1 cellular context compared by ENCODE assay signal in the genomic region with DNA sequence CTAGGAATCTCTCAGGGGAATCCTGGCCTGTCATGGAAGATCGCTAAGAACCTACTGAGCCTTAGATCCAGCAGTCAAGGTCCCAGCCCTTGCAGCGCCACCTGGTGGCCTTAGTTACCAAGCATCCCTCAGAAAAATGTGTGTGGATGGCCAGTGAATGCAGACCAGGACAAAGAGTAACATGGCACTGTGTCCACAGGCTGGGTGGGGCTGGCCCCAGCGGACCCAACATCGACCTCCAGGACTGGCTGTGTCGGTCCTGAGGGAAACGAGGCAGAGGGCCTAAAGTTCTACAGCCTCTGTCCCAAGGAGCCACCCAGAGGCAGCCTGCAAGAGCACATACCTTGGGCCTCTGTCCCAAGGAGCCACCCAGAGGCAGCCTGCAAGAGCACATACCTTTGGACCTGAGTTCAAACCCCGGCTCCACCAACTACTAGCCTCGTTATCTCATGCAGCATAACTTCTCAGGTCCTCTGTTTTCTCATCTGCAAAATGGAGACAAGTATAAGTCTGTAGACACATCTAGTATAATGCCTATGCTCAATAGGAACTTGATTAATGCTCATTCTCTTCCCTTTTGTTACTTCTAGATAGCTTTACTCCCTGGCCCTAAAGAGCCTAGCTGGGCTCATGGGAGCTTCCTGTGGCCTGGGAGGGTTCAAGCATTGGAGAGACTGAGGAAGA.
TF ChIP-seq lines count a peak whose summit lies in the region.

No MANE protein-coding gene starts in this region.

TF ChIP-seq in Ishikawa, 13 proteins besides CTCF, POLR2A, EP300 and RAD21 (continued from another document):
- TF ChIP-seq YY1 (IDR thresholded peaks at IDR 0.05; ENCODE audit: low read depth): peak; percentile 67
- TF ChIP-seq, protein P1, sequence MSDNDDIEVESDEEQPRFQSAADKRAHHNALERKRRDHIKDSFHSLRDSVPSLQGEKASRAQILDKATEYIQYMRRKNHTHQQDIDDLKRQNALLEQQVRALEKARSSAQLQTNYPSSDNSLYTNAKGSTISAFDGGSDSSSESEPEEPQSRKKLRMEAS (IDR thresholded peaks at IDR 0.05): no peak
